7 cellular contexts compared by ENCODE assay signal in the genomic region with DNA sequence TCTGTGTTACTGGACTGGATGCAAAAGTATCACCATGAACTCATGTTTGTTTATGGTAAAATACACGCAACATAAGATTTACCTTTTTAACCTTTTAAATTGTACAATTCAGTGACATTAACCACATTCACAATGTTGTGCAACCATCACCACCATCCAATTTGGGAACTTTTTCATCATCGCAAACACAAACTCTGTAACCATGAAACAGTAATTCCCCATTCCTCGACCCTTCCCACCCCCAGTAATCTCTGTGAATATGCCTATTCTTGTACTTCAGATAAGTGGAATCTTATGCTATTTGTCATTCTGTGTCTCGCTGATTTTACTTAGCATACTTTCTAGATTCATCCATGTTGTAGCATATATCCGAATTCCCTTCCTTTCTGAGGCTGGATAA. TPM values are rescaled to one million over a fixed set of nuclear protein-coding genes. Genes with fewer than 3 reads are reported as not detected.
"Had no signal": no experiment of that assay in that cellular context is flagged by ENCODE, and none has a peak within 500 bp of the region (broad histone marks: within the 10 kb centered on the region; RNA-seq: fewer than 3 reads in every experiment).

No MANE protein-coding gene starts in this region.

- H3K4me3 Mint-ChIP-seq: GM23338, H9, IgD-negative memory B cell had no signal

- H3K4me2 ChIP-seq: GM23338 had no signal

- FAIRE-seq: H1, H54, HTR-8/SVneo had no signal

- H3K27ac Mint-ChIP-seq: GM23338, H9 had no signal

- H2AFZ ChIP-seq: GM23338 had no signal

- ATAC-seq: GM23338 had no signal

- H3K4me3 ChIP-seq: GM23338 had no signal

- DNase-seq: H9, HCEC 1CT had no signal

- H3K9me3 Mint-ChIP-seq: GM23338, H9, IgD-negative memory B cell had no signal

RNA-seq across cellular contexts. Expression of a gene that starts 31.1 kb away (rescaled TPM):
- polyA plus RNA-seq: IgD-negative memory B cell had no signal
